21 cellular contexts compared by ENCODE assay signal in genomic region chr2:9203006-9203405, GRCh38. TPM values are rescaled to one million over a fixed set of nuclear protein-coding genes. Genes with fewer than 3 reads are reported as not detected.
DNase-seq lines count a peak whose midpoint lies in the region; ATAC-seq and TF ChIP-seq lines count a peak whose summit lies in the region.
"Had no signal": no experiment of that assay in that cellular context is flagged by ENCODE, and none has a peak within 500 bp of the region (broad histone marks: within the 10 kb centered on the region; RNA-seq: fewer than 3 reads in every experiment).

No MANE protein-coding gene starts in this region.

- H3K4me2 ChIP-seq in GM23248 (ENCODE audit: unreplicated experiment) = no peak overlapping the region
- H3K4me2 ChIP-seq: A549; BLaER1 treated with 17β-estradiol and CSF1 and Interleukin-3, amounts not matched to agents 10 nM and 100 nM had no signal

- in situ Hi-C loops in GM23248 (cut with MboI) = loop anchor here (10.0 kb wide), 1 partner anchor 132 kb away; no protein-coding TSS in a partner anchor

- peaks cover 11% of the 10 kb centered on the region for H3K79me2 ChIP-seq in GM23248 (ENCODE audit: insufficient read depth)

- H3K27ac ChIP-seq in GM23248 (peak overlapping the region; percentile 14), Peyer's patch (no peak overlapping the region)
- H3K27ac ChIP-seq: A549; BLaER1 treated with 17β-estradiol and CSF1 and Interleukin-3, amounts not matched to agents 10 nM and 100 nM had no signal

- H4K20me1 ChIP-seq in GM23248 (ENCODE audit: insufficient read depth) = no peaks in the 10 kb centered on the region

- H3K27me3 ChIP-seq in GM23248 (replicated peaks; ENCODE audit: insufficient read depth) = no peaks in the 10 kb centered on the region
- H3K27me3 ChIP-seq in Peyer's patch = no peaks in the 10 kb centered on the region
- H3K27me3 ChIP-seq: BE2C; BLaER1 treated with 17β-estradiol and CSF1 and Interleukin-3, amounts not matched to agents 10 nM and 100 nM had no signal

- ATAC-seq in SK-N-SH treated with all-trans-retinoic acid at 6 μM for 48 hours = no peak
- ATAC-seq in HG02840 (IDR thresholded peaks at IDR 0.05; ENCODE audit: low FRiP score, unreplicated experiment) = no peak
- ATAC-seq in left lobe of liver = no peak
- ATAC-seq: A549 had no signal

- H3K9me2 ChIP-seq in GM23248 (ENCODE audit: insufficient read depth) = no peaks in the 10 kb centered on the region

- H3K9me3 Mint-ChIP-seq in neural crest cell = no peaks in the 10 kb centered on the region
- H3K9me3 Mint-ChIP-seq: CD4-positive, alpha-beta T cell; CD8-positive, alpha-beta memory T cell had no signal

- H3K4me1 ChIP-seq in GM23248 (ENCODE audit: insufficient read depth) = peaks cover 32% of the 10 kb centered on the region
- H3K4me1 ChIP-seq in Peyer's patch = peaks cover 0 to 9% (median 3%) of the 10 kb centered on the region in 4 donors

- H3K27ac Mint-ChIP-seq in neural crest cell (ENCODE audit: unreplicated experiment) = no peak overlapping the region
- H3K27ac Mint-ChIP-seq: CD14-positive monocyte; CD4-positive, alpha-beta T cell; CD8-positive, alpha-beta memory T cell had no signal

- TF ChIP-seq POLR2A in Peyer's patch (IDR thresholded peaks at IDR 0.05) = no peak

- H3K27me3 Mint-ChIP-seq in neural crest cell (ENCODE audit: low read depth) = no peaks in the 10 kb centered on the region

- H3K4me1 Mint-ChIP-seq in neural crest cell = peaks cover 42% of the 10 kb centered on the region

- H3K4me3 ChIP-seq in GM23248 = no peak overlapping the region
- H3K4me3 ChIP-seq in Peyer's patch = no peak overlapping the region
- H3K4me3 ChIP-seq: A549; BLaER1 treated with 17β-estradiol and CSF1 and Interleukin-3, amounts not matched to agents 10 nM and 100 nM had no signal

- H3K36me3 ChIP-seq in GM23248 (ENCODE audit: low read depth) (no peaks in the 10 kb centered on the region), Peyer's patch (no peaks in the 10 kb centered on the region)
- H3K36me3 ChIP-seq: BE2C; BLaER1 treated with 17β-estradiol and CSF1 and Interleukin-3, amounts not matched to agents 10 nM and 100 nM had no signal

- no peak overlapping the region for H2AFZ ChIP-seq in GM23248

- WGBS in GM23248 (ENCODE audit: low coverage in 1 of 2, low lambda C conversion rate in 2 of 2, missing lambda C conversion rate in 2 of 2), 2 experiments = 96% methylated on average over 3 of the region's 3 CpGs

- peak overlapping the region; percentile 56 for H3K4me3 Mint-ChIP-seq in neural crest cell
- H3K4me3 Mint-ChIP-seq: CD14-positive monocyte; CD4-positive, alpha-beta T cell; CD8-positive, alpha-beta memory T cell had no signal

- peaks cover 46% of the 10 kb centered on the region for H3F3A ChIP-seq in GM23248 (ENCODE audit: insufficient read depth)

- TF ChIP-seq CTCF in neural crest cell (conservative IDR thresholded peaks at IDR 0.05) = no peak
- no peak for TF ChIP-seq CTCF in Peyer's patch (IDR thresholded peaks at IDR 0.05)

- no peaks in the 10 kb centered on the region for H3K36me3 Mint-ChIP-seq in neural crest cell (ENCODE audit: low read depth)

- H3K9ac ChIP-seq in GM23248 = no peak overlapping the region
- H3K9ac ChIP-seq: BLaER1 treated with 17β-estradiol and CSF1 and Interleukin-3, amounts not matched to agents 10 nM and 100 nM had no signal

- H3K9me3 ChIP-seq in GM23248 (ENCODE audit: low read depth) = no peaks in the 10 kb centered on the region
- no peaks in the 10 kb centered on the region for H3K9me3 ChIP-seq in Peyer's patch
- H3K9me3 ChIP-seq: A549; BE2C; BLaER1 treated with 17β-estradiol and CSF1 and Interleukin-3, amounts not matched to agents 10 nM and 100 nM had no signal

- DNase-seq in GM23248 (peak; percentile 30), neural crest cell (ENCODE audit: low read depth, low spot score) (no peak), Peyer's patch (no peak), GM03348 (ENCODE audit: low spot score) (no peak), left lobe of liver (ENCODE audit: low spot score) (no peak)
- DNase-seq: 8988T; ACHN; AML-193; BE2C; CD4-positive, alpha-beta T cell; CD8-positive, alpha-beta memory T cell; DMS 273 treated with DMSO at 0.1 percent for 48 hours; DMS79; GF-D8; H7; HCEC 1CT had no signal

TF ChIP-seq in SK-N-SH treated with all-trans-retinoic acid at 6 μM for 48 hours, 23 proteins besides CTCF, POLR2A, EP300 and RAD21:
- no peak for TF ChIP-seq ESRRG (CRISPR knock-in tag; IDR thresholded peaks at IDR 0.05)
- no peak for TF ChIP-seq POU6F1 (CRISPR knock-in tag; IDR thresholded peaks at IDR 0.05; ENCODE audit: borderline replicate concordance, low read depth)
- 0 out of 2 replicates have a peak, but pooled peaks have one; percentile 3 for TF ChIP-seq ISL1 (CRISPR knock-in tag; IDR thresholded peaks at IDR 0.05)

RNA-seq across cellular contexts. Expression of gene ASAP2, which starts 3.6 kb away (rescaled TPM):
- 49.6 and 54.1 TPM in 2 replicates for total RNA-seq in GM23248 (2014; rRNA removed; shearing (Covaris generic))
- 8.8 and 10.9 TPM in 2 replicates for polyA plus RNA-seq in GM23248 (2016; fragmentation: Nextera tagmentation; extraction: Ambion mirVana)
- total RNA-seq in neural crest cell (48.6 and 51.8 TPM in 2 replicates), Peyer's patch (10 to 100 TPM; 30.6 to 59.4 (median 37.8) TPM), left lobe of liver (4.0 TPM)
- polyA plus RNA-seq: CD8-positive, alpha-beta memory T cell had no signal
